In genomic region chr2:27094353-27094984, GRCh38 we compare ENCODE assay signal across 1 cellular context.
A peak's percentile ranks its signal among the peaks of the same experiment; 100 is the strongest.
TF ChIP-seq lines count a peak whose summit lies in the region.

No MANE protein-coding gene starts in this region.

TF ChIP-seq in HepG2, 621 proteins besides CTCF, POLR2A, EP300 and RAD21 (continued from another document and continues in another):
- peak; percentile 12; the same call in 1 of the 2 replicates for TF ChIP-seq ZNF550 (CRISPR knock-in tag; IDR thresholded peaks at IDR 0.05; ENCODE audit: borderline replicate concordance)
- no peak for TF ChIP-seq PHF21A (CRISPR knock-in tag; IDR thresholded peaks at IDR 0.05)
- TF ChIP-seq ZNF615 (CRISPR knock-in tag; IDR thresholded peaks at IDR 0.05; ENCODE audit: borderline replicate concordance), result no peak
- TF ChIP-seq, protein P1, sequence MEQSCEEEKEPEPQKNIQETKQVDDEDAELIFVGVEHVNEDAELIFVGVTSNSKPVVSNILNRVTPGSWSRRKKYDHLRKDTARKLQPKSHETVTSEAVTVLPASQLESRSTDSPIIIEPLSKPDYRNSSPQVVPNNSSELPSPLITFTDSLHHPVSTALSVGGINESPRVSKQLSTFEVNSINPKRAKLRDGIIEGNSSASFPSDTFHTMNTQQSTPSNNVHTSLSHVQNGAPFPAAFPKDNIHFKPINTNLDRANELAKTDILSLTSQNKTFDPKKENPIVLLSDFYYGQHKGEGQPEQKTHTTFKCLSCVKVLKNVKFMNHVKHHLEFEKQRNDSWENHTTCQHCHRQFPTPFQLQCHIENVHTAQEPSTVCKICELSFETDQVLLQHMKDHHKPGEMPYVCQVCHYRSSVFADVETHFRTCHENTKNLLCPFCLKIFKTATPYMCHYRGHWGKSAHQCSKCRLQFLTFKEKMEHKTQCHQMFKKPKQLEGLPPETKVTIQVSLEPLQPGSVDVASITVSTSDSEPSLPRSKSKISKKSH (CRISPR knock-in tag; IDR thresholded peaks at IDR 0.05; ENCODE audit: borderline replicate concordance), result 0 out of 2 replicates have a peak, but pooled peaks have one; percentile 34
- TF ChIP-seq EHMT2 (IDR thresholded peaks at IDR 0.05; ENCODE audit: borderline replicate concordance, low read depth, low read length), result no peak
- 0 out of 2 replicates have a peak, but pooled peaks have one; percentile 10 for TF ChIP-seq ARNT2 (CRISPR knock-in tag; IDR thresholded peaks at IDR 0.05; ENCODE audit: low read depth)
- TF ChIP-seq NFKB2 (CRISPR knock-in tag; IDR thresholded peaks at IDR 0.05; ENCODE audit: borderline replicate concordance), result peak; percentile 61; the same call in 1 of the 2 replicates
- TF ChIP-seq ZNF746 (CRISPR knock-in tag; IDR thresholded peaks at IDR 0.05), result no peak
- no peak for TF ChIP-seq MTF1 (CRISPR knock-in tag; IDR thresholded peaks at IDR 0.05)
- no peak for TF ChIP-seq SOX6 (IDR thresholded peaks at IDR 0.05)
- no peak for TF ChIP-seq SOX6 (CRISPR knock-in tag; IDR thresholded peaks at IDR 0.05)
- TF ChIP-seq PLRG1 (conservative IDR thresholded peaks at IDR 0.05), result no peak
- TF ChIP-seq, protein P2, sequence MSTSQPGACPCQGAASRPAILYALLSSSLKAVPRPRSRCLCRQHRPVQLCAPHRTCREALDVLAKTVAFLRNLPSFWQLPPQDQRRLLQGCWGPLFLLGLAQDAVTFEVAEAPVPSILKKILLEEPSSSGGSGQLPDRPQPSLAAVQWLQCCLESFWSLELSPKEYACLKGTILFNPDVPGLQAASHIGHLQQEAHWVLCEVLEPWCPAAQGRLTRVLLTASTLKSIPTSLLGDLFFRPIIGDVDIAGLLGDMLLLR (CRISPR knock-in tag; IDR thresholded peaks at IDR 0.05), result no peak
- no peak for TF ChIP-seq ZNF773 (CRISPR knock-in tag; IDR thresholded peaks at IDR 0.05; ENCODE audit: borderline replicate concordance)
- no peak for TF ChIP-seq FIP1L1 (IDR thresholded peaks at IDR 0.05; ENCODE audit: borderline replicate concordance, insufficient read depth, low read depth, low read length)
- no peak for TF ChIP-seq SP140L (CRISPR knock-in tag; IDR thresholded peaks at IDR 0.05; ENCODE audit: borderline replicate concordance)
- no peak for TF ChIP-seq ZNF607 (CRISPR knock-in tag; IDR thresholded peaks at IDR 0.05; ENCODE audit: borderline replicate concordance)
- TF ChIP-seq ZNF652 (CRISPR knock-in tag; IDR thresholded peaks at IDR 0.05; ENCODE audit: borderline replicate concordance, low read depth), result no peak
- 0 out of 2 replicates have a peak, but pooled peaks have one; percentile 14 for TF ChIP-seq FOXP4 (CRISPR knock-in tag; IDR thresholded peaks at IDR 0.05)
- TF ChIP-seq TSC22D2 (CRISPR knock-in tag; IDR thresholded peaks at IDR 0.05; ENCODE audit: borderline replicate concordance), result no peak
- no peak for TF ChIP-seq KLF13 (CRISPR knock-in tag; IDR thresholded peaks at IDR 0.05)
- no peak for TF ChIP-seq SP1 (IDR thresholded peaks at IDR 0.05)
- TF ChIP-seq SP1 (CRISPR knock-in tag; IDR thresholded peaks at IDR 0.05), result no peak
- peak; percentile 21; the same call in 1 of the 2 replicates for TF ChIP-seq SNAPC4 (CRISPR knock-in tag; IDR thresholded peaks at IDR 0.05)
- 0 out of 2 replicates have a peak, but pooled peaks have one; percentile 21 for TF ChIP-seq ZNF564 (CRISPR knock-in tag; IDR thresholded peaks at IDR 0.05)
- no peak; the same call in none of the 2 replicates for TF ChIP-seq ZNF431 (CRISPR knock-in tag; IDR thresholded peaks at IDR 0.05; ENCODE audit: borderline replicate concordance, low read depth)
- no peak for TF ChIP-seq ZNF720 (CRISPR knock-in tag; IDR thresholded peaks at IDR 0.05)
- no peak for TF ChIP-seq TGIF2 (CRISPR knock-in tag; IDR thresholded peaks at IDR 0.05)
- no peak for TF ChIP-seq ZNF766 (CRISPR knock-in tag; IDR thresholded peaks at IDR 0.05; ENCODE audit: borderline replicate concordance)
- TF ChIP-seq SALL2 (CRISPR knock-in tag; IDR thresholded peaks at IDR 0.05), result no peak
- no peak for TF ChIP-seq KDM3A (CRISPR knock-in tag; IDR thresholded peaks at IDR 0.05; ENCODE audit: low read depth)
- TF ChIP-seq, protein P3, sequence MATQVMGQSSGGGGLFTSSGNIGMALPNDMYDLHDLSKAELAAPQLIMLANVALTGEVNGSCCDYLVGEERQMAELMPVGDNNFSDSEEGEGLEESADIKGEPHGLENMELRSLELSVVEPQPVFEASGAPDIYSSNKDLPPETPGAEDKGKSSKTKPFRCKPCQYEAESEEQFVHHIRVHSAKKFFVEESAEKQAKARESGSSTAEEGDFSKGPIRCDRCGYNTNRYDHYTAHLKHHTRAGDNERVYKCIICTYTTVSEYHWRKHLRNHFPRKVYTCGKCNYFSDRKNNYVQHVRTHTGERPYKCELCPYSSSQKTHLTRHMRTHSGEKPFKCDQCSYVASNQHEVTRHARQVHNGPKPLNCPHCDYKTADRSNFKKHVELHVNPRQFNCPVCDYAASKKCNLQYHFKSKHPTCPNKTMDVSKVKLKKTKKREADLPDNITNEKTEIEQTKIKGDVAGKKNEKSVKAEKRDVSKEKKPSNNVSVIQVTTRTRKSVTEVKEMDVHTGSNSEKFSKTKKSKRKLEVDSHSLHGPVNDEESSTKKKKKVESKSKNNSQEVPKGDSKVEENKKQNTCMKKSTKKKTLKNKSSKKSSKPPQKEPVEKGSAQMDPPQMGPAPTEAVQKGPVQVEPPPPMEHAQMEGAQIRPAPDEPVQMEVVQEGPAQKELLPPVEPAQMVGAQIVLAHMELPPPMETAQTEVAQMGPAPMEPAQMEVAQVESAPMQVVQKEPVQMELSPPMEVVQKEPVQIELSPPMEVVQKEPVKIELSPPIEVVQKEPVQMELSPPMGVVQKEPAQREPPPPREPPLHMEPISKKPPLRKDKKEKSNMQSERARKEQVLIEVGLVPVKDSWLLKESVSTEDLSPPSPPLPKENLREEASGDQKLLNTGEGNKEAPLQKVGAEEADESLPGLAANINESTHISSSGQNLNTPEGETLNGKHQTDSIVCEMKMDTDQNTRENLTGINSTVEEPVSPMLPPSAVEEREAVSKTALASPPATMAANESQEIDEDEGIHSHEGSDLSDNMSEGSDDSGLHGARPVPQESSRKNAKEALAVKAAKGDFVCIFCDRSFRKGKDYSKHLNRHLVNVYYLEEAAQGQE (IDR thresholded peaks at IDR 0.05; ENCODE audit: borderline replicate concordance in 1 of 2, low read depth in 1 of 2, low read length in 2 of 2), result no peak
- no peak for TF ChIP-seq ZBTB21 (CRISPR knock-in tag; IDR thresholded peaks at IDR 0.05)
- peak; percentile 76 for TF ChIP-seq SNAI1 (CRISPR knock-in tag; IDR thresholded peaks at IDR 0.05; ENCODE audit: borderline replicate concordance)
- no peak for TF ChIP-seq CHD4 (IDR thresholded peaks at IDR 0.05; ENCODE audit: borderline replicate concordance, low read length)
- no peak for TF ChIP-seq MIER3 (CRISPR knock-in tag; IDR thresholded peaks at IDR 0.05; ENCODE audit: borderline replicate concordance)
- TF ChIP-seq ZNF205 (CRISPR knock-in tag; IDR thresholded peaks at IDR 0.05), result no peak
- TF ChIP-seq ZNF777 (CRISPR knock-in tag; IDR thresholded peaks at IDR 0.05), result no peak
- TF ChIP-seq SMC3 (IDR thresholded peaks at IDR 0.05; ENCODE audit: low read length), result no peak
- TF ChIP-seq MIER2 (CRISPR knock-in tag; IDR thresholded peaks at IDR 0.05), result no peak
- TF ChIP-seq RFX5 (IDR thresholded peaks at IDR 0.05; ENCODE audit: low read depth, low read length), result no peak
- TF ChIP-seq CENPBD1 (CRISPR knock-in tag; IDR thresholded peaks at IDR 0.05; ENCODE audit: borderline replicate concordance, low read depth), result 0 out of 2 replicates have a peak, but pooled peaks have one; percentile 59
- no peak for TF ChIP-seq ZNF460 (CRISPR knock-in tag; IDR thresholded peaks at IDR 0.05; ENCODE audit: borderline replicate concordance)
- TF ChIP-seq, protein P4, sequence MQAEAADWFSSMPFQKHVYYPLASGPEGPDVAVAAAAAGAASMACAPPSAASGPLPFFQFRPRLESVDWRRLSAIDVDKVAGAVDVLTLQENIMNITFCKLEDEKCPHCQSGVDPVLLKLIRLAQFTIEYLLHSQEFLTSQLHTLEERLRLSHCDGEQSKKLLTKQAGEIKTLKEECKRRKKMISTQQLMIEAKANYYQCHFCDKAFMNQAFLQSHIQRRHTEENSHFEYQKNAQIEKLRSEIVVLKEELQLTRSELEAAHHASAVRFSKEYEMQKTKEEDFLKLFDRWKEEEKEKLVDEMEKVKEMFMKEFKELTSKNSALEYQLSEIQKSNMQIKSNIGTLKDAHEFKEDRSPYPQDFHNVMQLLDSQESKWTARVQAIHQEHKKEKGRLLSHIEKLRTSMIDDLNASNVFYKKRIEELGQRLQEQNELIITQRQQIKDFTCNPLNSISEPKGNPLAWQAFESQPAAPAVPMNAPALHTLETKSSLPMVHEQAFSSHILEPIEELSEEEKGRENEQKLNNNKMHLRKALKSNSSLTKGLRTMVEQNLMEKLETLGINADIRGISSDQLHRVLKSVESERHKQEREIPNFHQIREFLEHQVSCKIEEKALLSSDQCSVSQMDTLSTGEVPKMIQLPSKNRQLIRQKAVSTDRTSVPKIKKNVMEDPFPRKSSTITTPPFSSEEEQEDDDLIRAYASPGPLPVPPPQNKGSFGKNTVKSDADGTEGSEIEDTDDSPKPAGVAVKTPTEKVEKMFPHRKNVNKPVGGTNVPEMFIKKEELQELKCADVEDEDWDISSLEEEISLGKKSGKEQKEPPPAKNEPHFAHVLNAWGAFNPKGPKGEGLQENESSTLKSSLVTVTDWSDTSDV (CRISPR knock-in tag; IDR thresholded peaks at IDR 0.05), result no peak; the same call in 1 of the 2 replicates
- TF ChIP-seq ATF5 (CRISPR knock-in tag; IDR thresholded peaks at IDR 0.05; ENCODE audit: low read depth), result no peak
- TF ChIP-seq IRX3 (CRISPR knock-in tag; IDR thresholded peaks at IDR 0.05; ENCODE audit: borderline replicate concordance, low read depth), result 0 out of 2 replicates have a peak, but pooled peaks have one; percentile 92
- TF ChIP-seq, protein P5, sequence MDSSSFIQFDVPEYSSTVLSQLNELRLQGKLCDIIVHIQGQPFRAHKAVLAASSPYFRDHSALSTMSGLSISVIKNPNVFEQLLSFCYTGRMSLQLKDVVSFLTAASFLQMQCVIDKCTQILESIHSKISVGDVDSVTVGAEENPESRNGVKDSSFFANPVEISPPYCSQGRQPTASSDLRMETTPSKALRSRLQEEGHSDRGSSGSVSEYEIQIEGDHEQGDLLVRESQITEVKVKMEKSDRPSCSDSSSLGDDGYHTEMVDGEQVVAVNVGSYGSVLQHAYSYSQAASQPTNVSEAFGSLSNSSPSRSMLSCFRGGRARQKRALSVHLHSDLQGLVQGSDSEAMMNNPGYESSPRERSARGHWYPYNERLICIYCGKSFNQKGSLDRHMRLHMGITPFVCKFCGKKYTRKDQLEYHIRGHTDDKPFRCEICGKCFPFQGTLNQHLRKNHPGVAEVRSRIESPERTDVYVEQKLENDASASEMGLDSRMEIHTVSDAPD (CRISPR knock-in tag; IDR thresholded peaks at IDR 0.05), result 0 out of 2 replicates have a peak, but pooled peaks have one; percentile 14
